ENCODE assay signal across 1 cellular context in the genomic region with DNA sequence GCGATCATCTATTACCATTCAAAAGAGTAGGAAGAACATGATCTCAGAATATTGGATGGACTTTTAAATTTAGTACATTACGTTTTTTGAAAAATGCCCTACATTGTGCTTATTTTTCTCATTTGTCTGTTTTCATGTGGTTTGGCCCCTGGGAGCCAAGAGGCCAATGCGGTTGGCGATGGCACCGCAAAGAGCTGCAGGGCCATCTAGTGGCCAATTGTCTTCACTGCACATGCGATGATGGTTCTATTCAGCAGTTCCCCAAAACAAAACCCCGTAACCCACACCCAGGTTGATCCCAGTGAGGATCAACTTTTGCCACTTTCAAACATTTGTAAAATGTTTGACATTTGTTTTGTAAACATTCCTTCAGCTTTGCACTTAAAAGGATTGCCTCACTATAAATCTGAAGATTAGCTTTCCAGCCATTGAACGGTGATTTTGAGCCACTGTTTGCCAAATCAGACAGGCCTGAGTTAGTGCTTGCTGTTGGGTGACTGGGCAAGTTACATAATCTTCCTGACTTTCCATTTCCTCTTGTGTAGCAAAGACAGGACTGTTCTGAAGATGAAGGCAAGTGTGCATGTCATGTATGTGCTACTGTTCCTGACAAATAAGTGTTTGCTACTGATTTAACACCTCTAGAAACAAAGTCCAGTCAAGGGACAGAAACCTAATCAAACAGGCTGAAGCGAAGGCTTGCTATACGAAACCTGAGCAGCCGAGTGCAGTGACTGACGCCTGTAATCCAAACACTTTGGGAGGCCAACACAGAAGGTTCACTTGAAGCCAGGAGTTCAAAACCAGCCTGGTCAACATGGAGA.
TF ChIP-seq lines count a peak whose summit lies in the region.

No MANE protein-coding gene starts in this region.

TF ChIP-seq in HCT116, 20 proteins besides CTCF, POLR2A, EP300 and RAD21 (continued from another document):
- TF ChIP-seq ZBTB33 (IDR thresholded peaks at IDR 0.05; ENCODE audit: extremely low read depth, insufficient replicate concordance, low read length) (no peak), YY1 (IDR thresholded peaks at IDR 0.05; ENCODE audit: extremely low read depth, insufficient replicate concordance, low read depth, low read length) (no peak), ZNF274 (IDR thresholded peaks at IDR 0.05; ENCODE audit: low read depth, low read length) (no peak)
- TF ChIP-seq, protein P1, sequence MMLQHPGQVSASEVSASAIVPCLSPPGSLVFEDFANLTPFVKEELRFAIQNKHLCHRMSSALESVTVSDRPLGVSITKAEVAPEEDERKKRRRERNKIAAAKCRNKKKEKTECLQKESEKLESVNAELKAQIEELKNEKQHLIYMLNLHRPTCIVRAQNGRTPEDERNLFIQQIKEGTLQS (IDR thresholded peaks at IDR 0.05) = no peak
